In genomic region chr20:42181064-42181463, GRCh38 we compare ENCODE assay signal across 32 cellular contexts.
"Had no signal": no experiment of that assay in that cellular context is flagged by ENCODE, and none has a peak within 500 bp of the region (broad histone marks: within the 10 kb centered on the region; RNA-seq: fewer than 3 reads in every experiment).

No MANE protein-coding gene starts in this region.

- H3K4me1 ChIP-seq: foreskin keratinocyte, heart left ventricle, pancreas, psoas muscle, sigmoid colon, uterus had no signal

- H3K4me3 ChIP-seq: heart left ventricle, pancreas, psoas muscle, sigmoid colon, uterus had no signal

- H3K36me3 Mint-ChIP-seq: immature natural killer cell; mesothelial cell of epicardium; naive thymus-derived CD4-positive, alpha-beta T cell; stimulated activated effector memory CD8-positive, alpha-beta T cell treated with anti-CD3 and anti-CD28 coated beads, Interleukin-12 subunit alpha, Interleukin-12 subunit beta, amount 100 ng/mL, for 72 hours; type B pancreatic cell had no signal

- H3K4me1 Mint-ChIP-seq: activated CD4-positive, alpha-beta memory T cell treated with anti-CD3 and anti-CD28 coated beads, Interleukin-2, amount 10 ng/mL, durations not matched to agents 7 days and 5 days; activated CD4-positive, alpha-beta T cell treated with anti-CD3 and anti-CD28 coated beads, Interleukin-2, amount 10 ng/mL, durations not matched to agents 7 days and 5 days; immature natural killer cell; mesothelial cell of epicardium; naive thymus-derived CD4-positive, alpha-beta T cell; stimulated activated effector memory CD8-positive, alpha-beta T cell treated with anti-CD3 and anti-CD28 coated beads, Interleukin-12 subunit alpha, Interleukin-12 subunit beta, amount 100 ng/mL, for 72 hours; stimulated activated naive CD8-positive, alpha-beta T cell treated with anti-CD3 and anti-CD28 coated beads, Interleukin-15, amount 100 ng/mL, for 72 hours had no signal

- H3K27ac Mint-ChIP-seq: activated CD4-positive, alpha-beta memory T cell treated with anti-CD3 and anti-CD28 coated beads, Interleukin-2, amount 10 ng/mL, durations not matched to agents 7 days and 5 days; activated CD4-positive, alpha-beta T cell treated with anti-CD3 and anti-CD28 coated beads, Interleukin-2, amount 10 ng/mL, durations not matched to agents 7 days and 5 days; activated T-cell treated with anti-CD3 and anti-CD28 coated beads, Interleukin-2, amount 50 U/mL, for 24 hours; effector memory CD8-positive, alpha-beta T cell; immature natural killer cell; mesothelial cell of epicardium; naive thymus-derived CD4-positive, alpha-beta T cell; stimulated activated effector memory CD8-positive, alpha-beta T cell treated with anti-CD3 and anti-CD28 coated beads, Interleukin-12 subunit alpha, Interleukin-12 subunit beta, amount 100 ng/mL, for 72 hours; stimulated activated naive CD8-positive, alpha-beta T cell treated with anti-CD3 and anti-CD28 coated beads, Interleukin-15, amount 100 ng/mL, for 72 hours; type B pancreatic cell had no signal

- H3K27me3 Mint-ChIP-seq: activated CD4-positive, alpha-beta memory T cell treated with anti-CD3 and anti-CD28 coated beads, Interleukin-2, amount 10 ng/mL, durations not matched to agents 7 days and 5 days; activated CD4-positive, alpha-beta T cell treated with anti-CD3 and anti-CD28 coated beads, Interleukin-2, amount 10 ng/mL, durations not matched to agents 7 days and 5 days; activated T-cell treated with anti-CD3 and anti-CD28 coated beads, Interleukin-2, amount 50 U/mL, for 24 hours; effector memory CD8-positive, alpha-beta T cell; stimulated activated naive CD8-positive, alpha-beta T cell treated with anti-CD3 and anti-CD28 coated beads, Interleukin-15, amount 100 ng/mL, for 72 hours had no signal

- H3K36me3 ChIP-seq: heart left ventricle, pancreas, sigmoid colon, uterus had no signal

- H3K9me3 Mint-ChIP-seq: type B pancreatic cell had no signal

- H3K27me3 ChIP-seq: foreskin keratinocyte, pancreas, sigmoid colon, uterus had no signal

- DNase-seq: activated CD4-positive, alpha-beta memory T cell treated with anti-CD3 and anti-CD28 coated beads, Interleukin-2, amount 10 ng/mL, durations not matched to agents 7 days and 5 days; activated CD4-positive, alpha-beta T cell treated with anti-CD3 and anti-CD28 coated beads for 1 hour; activated CD4-positive, alpha-beta T cell treated with anti-CD3 and anti-CD28 coated beads, Interleukin-2, amount 10 ng/mL, durations not matched to agents 7 days and 5 days; activated CD8-positive, alpha-beta memory T cell treated with anti-CD3 and anti-CD28 coated beads, Interleukin-2, amount 50 U/mL, for 48 hours; activated gamma-delta T cell; activated naive CD4-positive, alpha-beta T cell treated with anti-CD3 and anti-CD28 coated beads, Interleukin-2, amount 50 U/mL, for 16 hours; activated T-cell treated with anti-CD3 and anti-CD28 coated beads, Interleukin-2, amount 50 U/mL, for 24 hours; amniotic stem cell; caudate nucleus; cortex of kidney; effector memory CD8-positive, alpha-beta T cell; foreskin keratinocyte; heart left ventricle; hypothalamus; immature natural killer cell; kidney; left colon; mammary epithelial cell; naive thymus-derived CD4-positive, alpha-beta T cell; nucleus accumbens; pancreas; psoas muscle; sigmoid colon; small intestine; stimulated activated CD4-positive, alpha-beta T cell treated with anti-CD3 and anti-CD28 coated beads, Interleukin-4, amount 100 ng/mL, for 24 hours; stimulated activated naive CD8-positive, alpha-beta T cell treated with anti-CD3 and anti-CD28 coated beads, Interleukin-15, amount 100 ng/mL, for 72 hours; substantia nigra; T-helper 9 cell; uterus had no signal

- H3K27ac ChIP-seq: foreskin keratinocyte, heart left ventricle, pancreas, psoas muscle, sigmoid colon, uterus had no signal

- H3K4me3 Mint-ChIP-seq: activated CD4-positive, alpha-beta memory T cell treated with anti-CD3 and anti-CD28 coated beads, Interleukin-2, amount 10 ng/mL, durations not matched to agents 7 days and 5 days; activated CD4-positive, alpha-beta T cell treated with anti-CD3 and anti-CD28 coated beads, Interleukin-2, amount 10 ng/mL, durations not matched to agents 7 days and 5 days; activated T-cell treated with anti-CD3 and anti-CD28 coated beads, Interleukin-2, amount 50 U/mL, for 24 hours; effector memory CD8-positive, alpha-beta T cell; immature natural killer cell; mesothelial cell of epicardium; naive thymus-derived CD4-positive, alpha-beta T cell; stimulated activated effector memory CD8-positive, alpha-beta T cell treated with anti-CD3 and anti-CD28 coated beads, Interleukin-12 subunit alpha, Interleukin-12 subunit beta, amount 100 ng/mL, for 72 hours; stimulated activated naive CD8-positive, alpha-beta T cell treated with anti-CD3 and anti-CD28 coated beads, Interleukin-15, amount 100 ng/mL, for 72 hours; type B pancreatic cell had no signal

- H3K9me3 ChIP-seq: heart left ventricle, pancreas, psoas muscle, sigmoid colon, uterus had no signal
